Comparison of ENCODE assay signal across 19 cellular contexts in the genomic region with DNA sequence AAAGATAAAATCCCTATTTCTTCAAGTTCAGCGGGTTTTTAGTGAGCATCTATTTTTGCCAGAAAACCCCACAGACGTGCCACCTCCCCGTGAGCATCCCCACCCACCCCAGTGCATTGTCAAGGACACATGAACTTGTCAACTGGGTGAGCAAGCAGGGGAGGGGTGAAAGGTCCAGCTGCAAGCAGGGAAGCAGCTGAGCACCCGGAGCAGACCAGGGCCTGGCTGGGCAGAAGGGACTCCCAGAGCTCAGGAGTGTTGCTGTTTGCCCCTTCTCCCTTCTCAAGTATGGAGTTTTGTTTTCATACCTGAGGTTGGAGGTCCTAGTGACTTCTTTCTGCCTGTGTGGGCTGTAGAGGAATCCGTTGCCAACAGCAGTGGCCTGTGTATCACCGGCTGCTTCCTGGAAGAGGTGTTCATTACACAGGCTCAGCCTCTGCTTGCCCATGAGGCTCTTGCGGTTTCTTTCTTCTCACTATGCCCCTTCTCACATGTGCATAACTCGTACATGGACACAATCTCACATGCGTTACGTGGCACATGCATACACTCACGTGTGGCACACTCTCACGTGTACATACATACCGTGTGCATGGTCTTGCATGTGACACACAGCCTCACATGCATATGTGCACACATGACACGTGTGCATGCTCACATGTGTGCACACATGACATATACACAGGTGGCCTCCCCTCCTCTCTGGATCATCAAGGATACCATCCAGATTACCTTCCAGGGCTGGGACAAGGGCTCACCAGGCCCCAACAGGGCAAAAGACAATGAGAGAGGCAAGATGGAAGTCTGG.
DNase-seq lines count a peak whose midpoint lies in the region; ATAC-seq and TF ChIP-seq lines count a peak whose summit lies in the region.
"Had no signal": no experiment of that assay in that cellular context is flagged by ENCODE, and none has a peak within 500 bp of the region (broad histone marks: within the 10 kb centered on the region; RNA-seq: fewer than 3 reads in every experiment).

No MANE protein-coding gene starts in this region.

- H3K27me3 ChIP-seq in endodermal cell (ENCODE audit: control insufficient read depth, insufficient read depth, low read length, poor library complexity, severe bottlenecking) (no peaks in the 10 kb centered on the region), neuronal stem cell (ENCODE audit: control insufficient read depth in 3 of 3, insufficient read depth in 3 of 3, low read depth in 1 of 3, low read length in 3 of 3) (no peaks in the 10 kb centered on the region), WERI-Rb-1 (ENCODE audit: insufficient read depth, low read depth, severe bottlenecking) (no peaks in the 10 kb centered on the region)
- H3K27me3 ChIP-seq: BLaER1 treated with 17β-estradiol and CSF1 and Interleukin-3, amounts not matched to agents 10 nM and 100 nM; MG63 had no signal

- peak; percentile 21 for DNase-seq in activated T-cell treated with anti-CD3 and anti-CD28 coated beads, Interleukin-2, amount 50 U/mL, for 24 hours
- no peak for DNase-seq in activated T-cell treated with anti-CD3 and anti-CD28 coated beads, Interleukin-2, amount 50 U/mL, for 4 hours
- peak; percentile 48 for DNase-seq in endodermal cell
- DNase-seq in neuronal stem cell (ENCODE audit: low spot score), result no peak
- DNase-seq in ureter (ENCODE audit: low spot score), result no peak
- no peak for DNase-seq in WERI-Rb-1
- DNase-seq: 8988T, EL, KBM-7, MG63, NCI-H1092 treated with DMSO at 0.1 percent for 48 hours, NCI-H1694, NCI-H2107, NCI-H226 had no signal

- H3K4me1 Mint-ChIP-seq in activated T-cell treated with anti-CD3 and anti-CD28 coated beads, Interleukin-2, amount 50 U/mL, for 24 hours (ENCODE audit: low read depth), result no peaks in the 10 kb centered on the region
- H3K4me1 Mint-ChIP-seq in activated T-cell treated with anti-CD3 and anti-CD28 coated beads, Interleukin-2, amount 50 U/mL, for 4 hours (ENCODE audit: low read depth), result peaks cover 3% of the 10 kb centered on the region
- peaks cover 20% of the 10 kb centered on the region for H3K4me1 Mint-ChIP-seq in endodermal cell

- peak overlapping the region; percentile 12 for H3K23ac ChIP-seq in neuronal stem cell (ENCODE audit: low read depth, low read length, poor library complexity)

- no peak overlapping the region for H3K4me3 Mint-ChIP-seq in activated T-cell treated with anti-CD3 and anti-CD28 coated beads, Interleukin-2, amount 50 U/mL, for 24 hours
- H3K4me3 Mint-ChIP-seq in activated T-cell treated with anti-CD3 and anti-CD28 coated beads, Interleukin-2, amount 50 U/mL, for 4 hours, result no peak overlapping the region
- H3K4me3 Mint-ChIP-seq in endodermal cell, result no peak overlapping the region

- H4K8ac ChIP-seq in neuronal stem cell (ENCODE audit: low read depth, low read length), result no peak overlapping the region

- H3K4me2 ChIP-seq in neuronal stem cell (ENCODE audit: insufficient read depth, low read length, poor library complexity, severe bottlenecking), result peak overlapping the region; percentile 21

- no peak for TF ChIP-seq CTCF in endodermal cell (conservative IDR thresholded peaks at IDR 0.05)
- TF ChIP-seq CTCF in WERI-Rb-1 (IDR thresholded peaks at IDR 0.05; ENCODE audit: low read depth, low read length), result no peak

- no peak overlapping the region for H2AFZ ChIP-seq in neuronal stem cell (ENCODE audit: low read length)

- H2BK12ac ChIP-seq in neuronal stem cell (ENCODE audit: low read length), result no peak overlapping the region

- H3K36me3 Mint-ChIP-seq in activated T-cell treated with anti-CD3 and anti-CD28 coated beads, Interleukin-2, amount 50 U/mL, for 24 hours (ENCODE audit: low read depth), result no peaks in the 10 kb centered on the region
- peaks cover 4% of the 10 kb centered on the region for H3K36me3 Mint-ChIP-seq in activated T-cell treated with anti-CD3 and anti-CD28 coated beads, Interleukin-2, amount 50 U/mL, for 4 hours (ENCODE audit: insufficient read depth)
- peaks cover 8% of the 10 kb centered on the region for H3K36me3 Mint-ChIP-seq in endodermal cell (ENCODE audit: low read depth)

- 86 to 87% methylated on average over 10 to 14 of the region's 14 CpGs for WGBS in endodermal cell (ENCODE audit: insufficient coverage in 1 of 2, insufficient read length in 1 of 2), 2 experiments
- no CpG with 5 or more reads among the region's 14 CpGs for WGBS in neuronal stem cell (ENCODE audit: extremely low coverage in 2 of 2, insufficient read length in 2 of 2, insufficient replicate concordance in 1 of 2), 2 donors

- H3K36me3 ChIP-seq in endodermal cell (ENCODE audit: control insufficient read depth, insufficient read depth, low read length), result no peaks in the 10 kb centered on the region
- peaks cover 6 to 10% of the 10 kb centered on the region in 2 donors for H3K36me3 ChIP-seq in neuronal stem cell (replicated peaks in 1 of 2; ENCODE audit: control insufficient read depth in 2 of 2, insufficient read depth in 2 of 2, low read length in 2 of 2)
- H3K36me3 ChIP-seq in WERI-Rb-1, result peaks cover 17% of the 10 kb centered on the region
- H3K36me3 ChIP-seq: BLaER1 treated with 17β-estradiol and CSF1 and Interleukin-3, amounts not matched to agents 10 nM and 100 nM; MG63 had no signal

- H3K9ac ChIP-seq in endodermal cell (ENCODE audit: extremely low read depth, low read length, poor library complexity, severe bottlenecking) (no peak overlapping the region), neuronal stem cell (ENCODE audit: low read depth, low read length, poor library complexity) (peak overlapping the region; percentile 65)
- H3K9ac ChIP-seq: BLaER1 treated with 17β-estradiol and CSF1 and Interleukin-3, amounts not matched to agents 10 nM and 100 nM had no signal

- no peak overlapping the region for H2AK5ac ChIP-seq in neuronal stem cell (ENCODE audit: low read depth, low read length)

- H3K27ac ChIP-seq in endodermal cell (ENCODE audit: low read depth, low read length) (no peak overlapping the region), neuronal stem cell (replicated peaks; ENCODE audit: low read length) (no peak overlapping the region), WERI-Rb-1 (no peak overlapping the region)
- H3K27ac ChIP-seq: BLaER1 treated with 17β-estradiol and CSF1 and Interleukin-3, amounts not matched to agents 10 nM and 100 nM; RWPE1 had no signal

- H3K27me3 Mint-ChIP-seq in activated T-cell treated with anti-CD3 and anti-CD28 coated beads, Interleukin-2, amount 50 U/mL, for 24 hours, result no peaks in the 10 kb centered on the region
- H3K27me3 Mint-ChIP-seq in activated T-cell treated with anti-CD3 and anti-CD28 coated beads, Interleukin-2, amount 50 U/mL, for 4 hours (ENCODE audit: low read depth), result no peaks in the 10 kb centered on the region
- H3K27me3 Mint-ChIP-seq in endodermal cell (ENCODE audit: insufficient read depth), result no peaks in the 10 kb centered on the region

- no peak overlapping the region for H3K27ac Mint-ChIP-seq in activated T-cell treated with anti-CD3 and anti-CD28 coated beads, Interleukin-2, amount 50 U/mL, for 24 hours
- H3K27ac Mint-ChIP-seq in endodermal cell, result no peak overlapping the region

- no peak overlapping the region for H2BK5ac ChIP-seq in neuronal stem cell (ENCODE audit: low read length)

- no peak overlapping the region for H2BK120ac ChIP-seq in neuronal stem cell (ENCODE audit: low read depth, low read length)

- H3K4me1 ChIP-seq in endodermal cell (ENCODE audit: control insufficient read depth, insufficient read depth, low read length) (peaks cover 3% of the 10 kb centered on the region), neuronal stem cell (ENCODE audit: control insufficient read depth in 2 of 2, insufficient read depth in 1 of 2, low read depth in 1 of 2, low read length in 2 of 2) (peaks cover 11 to 25% of the 10 kb centered on the region in 2 donors)

- no peak overlapping the region for H3K4ac ChIP-seq in neuronal stem cell (ENCODE audit: low read length)

- H3K9me3 ChIP-seq in endodermal cell (ENCODE audit: control insufficient read depth, low read length), result no peaks in the 10 kb centered on the region
- peaks cover 0 to 3% of the 10 kb centered on the region in 2 donors for H3K9me3 ChIP-seq in neuronal stem cell (replicated peaks in 1 of 2; ENCODE audit: control insufficient read depth in 2 of 2, insufficient read depth in 1 of 2, low read depth in 1 of 2, low read length in 2 of 2)
- H3K9me3 ChIP-seq in WERI-Rb-1 (ENCODE audit: severe bottlenecking), result no peaks in the 10 kb centered on the region
- H3K9me3 ChIP-seq: BLaER1 treated with 17β-estradiol and CSF1 and Interleukin-3, amounts not matched to agents 10 nM and 100 nM; MG63 had no signal

- peak overlapping the region; percentile 95 for H3K14ac ChIP-seq in neuronal stem cell (ENCODE audit: low read length)

- no peaks in the 10 kb centered on the region for H3K79me1 ChIP-seq in neuronal stem cell (ENCODE audit: low read depth, low read length)

- no peak overlapping the region for H4K91ac ChIP-seq in neuronal stem cell (ENCODE audit: low read depth, low read length, poor library complexity)

- no peaks in the 10 kb centered on the region for H3K9me3 Mint-ChIP-seq in activated T-cell treated with anti-CD3 and anti-CD28 coated beads, Interleukin-2, amount 50 U/mL, for 24 hours
- H3K9me3 Mint-ChIP-seq in activated T-cell treated with anti-CD3 and anti-CD28 coated beads, Interleukin-2, amount 50 U/mL, for 4 hours, result no peaks in the 10 kb centered on the region
- no peaks in the 10 kb centered on the region for H3K9me3 Mint-ChIP-seq in endodermal cell

- peak overlapping the region; percentile 81 for H3K18ac ChIP-seq in neuronal stem cell (ENCODE audit: low read length)

- H3K4me3 ChIP-seq in endodermal cell (ENCODE audit: low read length) (no peak overlapping the region), neuronal stem cell (ENCODE audit: low read length in 2 of 2) (peak overlapping the region in 1 of 2 donors; percentile 56), WERI-Rb-1 (ENCODE audit: low read depth, low read length) (no peak overlapping the region)
- H3K4me3 ChIP-seq: BLaER1 treated with 17β-estradiol and CSF1 and Interleukin-3, amounts not matched to agents 10 nM and 100 nM; MG63 had no signal

- no peak overlapping the region for H2BK15ac ChIP-seq in neuronal stem cell (ENCODE audit: low read length)

- ATAC-seq in activated T-cell treated with anti-CD3 and anti-CD28 coated beads, Interleukin-2, amount 50 U/mL, for 4 hours, result no peak
- ATAC-seq in GM19463 (IDR thresholded peaks at IDR 0.05; ENCODE audit: unreplicated experiment) (no peak), HG03520 (IDR thresholded peaks at IDR 0.05; ENCODE audit: unreplicated experiment) (no peak)
- ATAC-seq: HCT116 had no signal

Comparison
In these comparisons a context has a peak if more than half of its experiments do, and no peak if none do; other contexts are left out.
1. DNase-seq: peak in activated T-cell treated with anti-CD3 and anti-CD28 coated beads, Interleukin-2, amount 50 U/mL, for 24 hours (single experiment) and endodermal cell (single experiment); none in activated T-cell treated with anti-CD3 and anti-CD28 coated beads, Interleukin-2, amount 50 U/mL, for 4 hours (single experiment), neuronal stem cell (single experiment), ureter (single experiment) and WERI-Rb-1 (single experiment).